Comparison of ENCODE assay signal across 20 cellular contexts in the genomic region with DNA sequence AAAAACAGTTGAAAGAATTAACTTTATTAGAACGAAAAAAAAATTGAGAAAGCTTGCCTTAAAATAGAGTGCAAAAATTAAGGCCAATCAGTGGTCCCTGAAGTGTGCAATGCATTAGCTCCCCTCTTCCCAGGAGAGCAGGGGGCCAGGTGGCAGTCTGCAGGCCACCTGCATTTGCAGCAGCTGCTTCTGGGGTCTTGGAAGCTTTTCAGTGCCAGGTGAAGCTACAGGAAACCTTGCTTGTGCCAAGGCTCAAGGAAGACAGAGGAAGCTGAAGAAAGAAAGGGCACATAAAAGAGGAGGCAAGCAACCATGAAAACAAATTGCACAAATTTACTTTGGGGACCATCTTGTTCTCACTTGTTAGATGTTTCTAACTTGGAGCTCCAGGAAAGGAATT.
"Had no signal": no experiment of that assay in that cellular context is flagged by ENCODE, and none has a peak within 500 bp of the region (broad histone marks: within the 10 kb centered on the region; RNA-seq: fewer than 3 reads in every experiment).

No MANE protein-coding gene starts in this region.

- H3K36me3 Mint-ChIP-seq: activated naive CD4-positive, alpha-beta T cell treated with anti-CD3 and anti-CD28 coated beads, Interleukin-2, amount 50 U/mL, for 24 hours; brain; natural killer cell; stimulated activated memory B cell treated with anti-CD40 and anti-IgM and Interleukin-4, amounts not matched to agents 10 μg/mL and 1 μg/mL and 100 μg/mL, for 72 hours had no signal

- H3K4me1 Mint-ChIP-seq: activated naive CD4-positive, alpha-beta T cell treated with anti-CD3 and anti-CD28 coated beads, Interleukin-2, amount 50 U/mL, for 24 hours; brain; natural killer cell; stimulated activated memory B cell treated with anti-CD40 and anti-IgM and Interleukin-4, amounts not matched to agents 10 μg/mL and 1 μg/mL and 100 μg/mL, for 72 hours had no signal

- H3K27me3 Mint-ChIP-seq: activated naive CD4-positive, alpha-beta T cell treated with anti-CD3 and anti-CD28 coated beads, Interleukin-2, amount 50 U/mL, for 24 hours; stimulated activated memory B cell treated with anti-CD40 and anti-IgM and Interleukin-4, amounts not matched to agents 10 μg/mL and 1 μg/mL and 100 μg/mL, for 72 hours had no signal

- H3K4me3 ChIP-seq: hepatocyte, stomach, suprapubic skin, transverse colon had no signal

- H3K27ac ChIP-seq: hepatocyte, stomach, suprapubic skin, transverse colon, WERI-Rb-1 had no signal

- H3K27me3 ChIP-seq: stomach, suprapubic skin, transverse colon had no signal

- H3K4me1 ChIP-seq: stomach, suprapubic skin, transverse colon had no signal

- ATAC-seq: left ventricle myocardium superior; natural killer cell; sciatic nerve; stimulated activated memory B cell treated with anti-CD40 and anti-IgM and Interleukin-4, amounts not matched to agents 10 μg/mL and 1 μg/mL and 100 μg/mL, for 72 hours had no signal

- H3K9me3 Mint-ChIP-seq: activated naive CD4-positive, alpha-beta T cell treated with anti-CD3 and anti-CD28 coated beads, Interleukin-2, amount 50 U/mL, for 24 hours; brain; natural killer cell; stimulated activated memory B cell treated with anti-CD40 and anti-IgM and Interleukin-4, amounts not matched to agents 10 μg/mL and 1 μg/mL and 100 μg/mL, for 72 hours had no signal

- H3K79me2 ChIP-seq: hepatocyte had no signal

- DNase-seq: activated gamma-delta T cell treated with Interleukin-2 at 50 U/mL for 16 hours; activated T-cell treated with anti-CD3 and anti-CD28 coated beads, Interleukin-2, amount 50 U/mL, for 1 hour; anterior cingulate cortex; effector memory CD4-positive, alpha-beta T cell; foreskin melanocyte; left ventricle myocardium superior; mammary epithelial cell; midbrain; natural killer cell; small intestine; stimulated activated CD4-positive, alpha-beta T cell treated with anti-CD3 and anti-CD28 coated beads, Interleukin-15, amount 100 ng/mL, for 24 hours; stomach; transverse colon; WERI-Rb-1 had no signal

- H3K36me3 ChIP-seq: stomach, suprapubic skin, transverse colon, WERI-Rb-1 had no signal

- H2AFZ ChIP-seq: hepatocyte had no signal

- H3K4me3 Mint-ChIP-seq: activated naive CD4-positive, alpha-beta T cell treated with anti-CD3 and anti-CD28 coated beads, Interleukin-2, amount 50 U/mL, for 24 hours; brain; natural killer cell; stimulated activated memory B cell treated with anti-CD40 and anti-IgM and Interleukin-4, amounts not matched to agents 10 μg/mL and 1 μg/mL and 100 μg/mL, for 72 hours had no signal

- H3K27ac Mint-ChIP-seq: activated naive CD4-positive, alpha-beta T cell treated with anti-CD3 and anti-CD28 coated beads, Interleukin-2, amount 50 U/mL, for 24 hours; natural killer cell; stimulated activated memory B cell treated with anti-CD40 and anti-IgM and Interleukin-4, amounts not matched to agents 10 μg/mL and 1 μg/mL and 100 μg/mL, for 72 hours had no signal

- H3K4me2 ChIP-seq: hepatocyte had no signal
